In the genomic region with DNA sequence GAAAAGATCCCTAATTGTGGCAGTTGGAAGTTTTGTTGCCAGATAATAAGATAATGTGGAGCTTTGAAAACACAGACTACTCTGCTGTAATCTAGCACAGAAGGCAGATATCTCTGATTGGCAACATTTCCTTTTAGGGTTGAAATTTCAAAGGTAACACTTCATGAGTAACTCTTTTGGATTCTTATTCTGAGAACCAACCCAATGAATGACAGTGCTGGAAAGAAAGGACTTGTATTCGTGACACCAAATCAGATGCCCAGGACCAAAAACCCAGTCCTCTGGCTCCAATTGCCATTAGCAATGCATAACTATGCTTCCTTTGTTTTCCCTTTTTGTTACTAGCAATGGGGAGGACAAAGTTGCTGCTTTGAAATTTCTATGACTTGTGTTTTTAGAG, we compare ENCODE assay signal across 1 cellular context.
TF ChIP-seq lines count a peak whose summit lies in the region.

No MANE protein-coding gene starts in this region.

TF ChIP-seq in GM23338, 12 proteins besides CTCF, POLR2A, EP300 and RAD21 (continued from another document):
- TF ChIP-seq ETS1 (IDR thresholded peaks at IDR 0.05): no peak
- no peak for TF ChIP-seq POLR2AphosphoS5 (IDR thresholded peaks at IDR 0.05; ENCODE audit: low read depth)
- TF ChIP-seq EZH2 (IDR thresholded peaks at IDR 0.05; ENCODE audit: low read depth, unreplicated experiment): no peak
- TF ChIP-seq JUNB (IDR thresholded peaks at IDR 0.05; ENCODE audit: unreplicated experiment): no peak
- no peak for TF ChIP-seq REST (IDR thresholded peaks at IDR 0.05; ENCODE audit: unreplicated experiment)
- TF ChIP-seq, protein P1, sequence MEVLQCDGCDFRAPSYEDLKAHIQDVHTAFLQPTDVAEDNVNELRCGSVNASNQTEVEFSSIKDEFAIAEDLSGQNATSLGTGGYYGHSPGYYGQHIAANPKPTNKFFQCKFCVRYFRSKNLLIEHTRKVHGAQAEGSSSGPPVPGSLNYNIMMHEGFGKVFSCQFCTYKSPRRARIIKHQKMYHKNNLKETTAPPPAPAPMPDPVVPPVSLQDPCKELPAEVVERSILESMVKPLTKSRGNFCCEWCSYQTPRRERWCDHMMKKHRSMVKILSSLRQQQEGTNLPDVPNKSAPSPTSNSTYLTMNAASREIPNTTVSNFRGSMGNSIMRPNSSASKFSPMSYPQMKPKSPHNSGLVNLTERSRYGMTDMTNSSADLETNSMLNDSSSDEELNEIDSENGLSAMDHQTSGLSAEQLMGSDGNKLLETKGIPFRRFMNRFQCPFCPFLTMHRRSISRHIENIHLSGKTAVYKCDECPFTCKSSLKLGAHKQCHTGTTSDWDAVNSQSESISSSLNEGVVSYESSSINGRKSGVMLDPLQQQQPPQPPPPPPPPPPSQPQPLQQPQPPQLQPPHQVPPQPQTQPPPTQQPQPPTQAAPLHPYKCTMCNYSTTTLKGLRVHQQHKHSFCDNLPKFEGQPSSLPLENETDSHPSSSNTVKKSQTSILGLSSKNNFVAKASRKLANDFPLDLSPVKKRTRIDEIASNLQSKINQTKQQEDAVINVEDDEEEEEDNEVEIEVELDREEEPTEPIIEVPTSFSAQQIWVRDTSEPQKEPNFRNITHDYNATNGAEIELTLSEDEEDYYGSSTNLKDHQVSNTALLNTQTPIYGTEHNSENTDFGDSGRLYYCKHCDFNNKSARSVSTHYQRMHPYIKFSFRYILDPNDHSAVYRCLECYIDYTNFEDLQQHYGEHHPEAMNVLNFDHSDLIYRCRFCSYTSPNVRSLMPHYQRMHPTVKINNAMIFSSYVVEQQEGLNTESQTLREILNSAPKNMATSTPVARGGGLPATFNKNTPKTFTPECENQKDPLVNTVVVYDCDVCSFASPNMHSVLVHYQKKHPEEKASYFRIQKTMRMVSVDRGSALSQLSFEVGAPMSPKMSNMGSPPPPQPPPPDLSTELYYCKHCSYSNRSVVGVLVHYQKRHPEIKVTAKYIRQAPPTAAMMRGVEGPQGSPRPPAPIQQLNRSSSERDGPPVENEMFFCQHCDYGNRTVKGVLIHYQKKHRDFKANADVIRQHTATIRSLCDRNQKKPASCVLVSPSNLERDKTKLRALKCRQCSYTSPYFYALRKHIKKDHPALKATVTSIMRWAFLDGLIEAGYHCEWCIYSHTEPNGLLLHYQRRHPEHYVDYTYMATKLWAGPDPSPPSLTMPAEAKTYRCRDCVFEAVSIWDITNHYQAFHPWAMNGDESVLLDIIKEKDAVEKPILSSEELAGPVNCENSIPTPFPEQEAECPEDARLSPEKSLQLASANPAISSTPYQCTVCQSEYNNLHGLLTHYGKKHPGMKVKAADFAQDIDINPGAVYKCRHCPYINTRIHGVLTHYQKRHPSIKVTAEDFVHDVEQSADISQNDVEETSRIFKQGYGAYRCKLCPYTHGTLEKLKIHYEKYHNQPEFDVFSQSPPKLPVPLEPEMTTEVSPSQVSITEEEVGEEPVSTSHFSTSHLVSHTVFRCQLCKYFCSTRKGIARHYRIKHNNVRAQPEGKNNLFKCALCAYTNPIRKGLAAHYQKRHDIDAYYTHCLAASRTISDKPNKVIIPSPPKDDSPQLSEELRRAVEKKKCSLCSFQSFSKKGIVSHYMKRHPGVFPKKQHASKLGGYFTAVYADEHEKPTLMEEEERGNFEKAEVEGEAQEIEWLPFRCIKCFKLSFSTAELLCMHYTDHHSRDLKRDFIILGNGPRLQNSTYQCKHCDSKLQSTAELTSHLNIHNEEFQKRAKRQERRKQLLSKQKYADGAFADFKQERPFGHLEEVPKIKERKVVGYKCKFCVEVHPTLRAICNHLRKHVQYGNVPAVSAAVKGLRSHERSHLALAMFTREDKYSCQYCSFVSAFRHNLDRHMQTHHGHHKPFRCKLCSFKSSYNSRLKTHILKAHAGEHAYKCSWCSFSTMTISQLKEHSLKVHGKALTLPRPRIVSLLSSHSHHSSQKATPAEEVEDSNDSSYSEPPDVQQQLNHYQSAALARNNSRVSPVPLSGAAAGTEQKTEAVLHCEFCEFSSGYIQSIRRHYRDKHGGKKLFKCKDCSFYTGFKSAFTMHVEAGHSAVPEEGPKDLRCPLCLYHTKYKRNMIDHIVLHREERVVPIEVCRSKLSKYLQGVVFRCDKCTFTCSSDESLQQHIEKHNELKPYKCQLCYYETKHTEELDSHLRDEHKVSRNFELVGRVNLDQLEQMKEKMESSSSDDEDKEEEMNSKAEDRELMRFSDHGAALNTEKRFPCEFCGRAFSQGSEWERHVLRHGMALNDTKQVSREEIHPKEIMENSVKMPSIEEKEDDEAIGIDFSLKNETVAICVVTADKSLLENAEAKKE (CRISPR knock-in tag; IDR thresholded peaks at IDR 0.05): no peak
- no peak for TF ChIP-seq STAT1 (IDR thresholded peaks at IDR 0.05; ENCODE audit: unreplicated experiment)
- no peak for TF ChIP-seq EZH2phosphoT487 (IDR thresholded peaks at IDR 0.05; ENCODE audit: unreplicated experiment)
